In the genomic region with DNA sequence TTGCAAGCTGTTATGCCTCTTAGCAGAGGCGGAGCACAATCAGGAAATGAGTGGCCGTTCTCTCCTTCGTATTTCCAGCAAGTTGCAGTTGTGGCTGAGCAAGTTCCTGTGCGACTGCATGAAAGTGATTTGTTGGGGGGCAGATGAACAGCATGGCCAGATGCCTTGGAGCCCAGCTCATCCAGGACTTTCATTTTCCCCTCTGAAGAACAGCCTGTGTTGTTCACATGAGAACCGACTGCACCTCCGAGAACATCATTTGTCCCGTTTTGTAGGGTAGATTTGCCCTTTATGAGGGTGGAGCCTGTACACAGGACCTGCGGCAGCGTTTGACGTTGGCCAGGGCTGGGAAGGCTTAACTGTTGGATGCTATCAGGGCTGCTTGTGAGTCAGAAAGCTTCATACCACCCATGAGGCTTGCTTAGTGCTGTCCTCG, we compare ENCODE assay signal across 8 cellular contexts. TPM values are rescaled to one million over a fixed set of nuclear protein-coding genes. Genes with fewer than 3 reads are reported as not detected.
DNase-seq lines count a peak whose midpoint lies in the region; ATAC-seq, FAIRE-seq and TF ChIP-seq lines count a peak whose summit lies in the region.

No MANE protein-coding gene starts in this region.

- ATAC-seq in HG03025 (IDR thresholded peaks at IDR 0.05; ENCODE audit: low FRiP score, unreplicated experiment) = no peak

- POLR2A ChIA-PET in activated CD4-positive, alpha-beta T cell treated with anti-CD3 and anti-CD28 coated beads, Interleukin-2, amount 10 ng/mL, durations not matched to agents 7 days and 5 days (lab: Charles Lee) = no interaction called here

- peak overlapping the region; percentile 95 for H3K27ac Mint-ChIP-seq in activated CD4-positive, alpha-beta T cell treated with anti-CD3 and anti-CD28 coated beads, Interleukin-2, amount 10 ng/mL, durations not matched to agents 7 days and 5 days
- no peak overlapping the region for H3K27ac Mint-ChIP-seq in neural crest cell (ENCODE audit: unreplicated experiment)

- H3K9me3 Mint-ChIP-seq in activated CD4-positive, alpha-beta T cell treated with anti-CD3 and anti-CD28 coated beads, Interleukin-2, amount 10 ng/mL, durations not matched to agents 7 days and 5 days = no peaks in the 10 kb centered on the region
- H3K9me3 Mint-ChIP-seq in neural crest cell = no peaks in the 10 kb centered on the region

- peak overlapping the region; percentile 86 for H3K4me3 Mint-ChIP-seq in activated CD4-positive, alpha-beta T cell treated with anti-CD3 and anti-CD28 coated beads, Interleukin-2, amount 10 ng/mL, durations not matched to agents 7 days and 5 days
- peak overlapping the region; percentile 7 for H3K4me3 Mint-ChIP-seq in neural crest cell

- H3K36me3 Mint-ChIP-seq in activated CD4-positive, alpha-beta T cell treated with anti-CD3 and anti-CD28 coated beads, Interleukin-2, amount 10 ng/mL, durations not matched to agents 7 days and 5 days (ENCODE audit: low read depth) = peaks cover 15% of the 10 kb centered on the region
- H3K36me3 Mint-ChIP-seq in neural crest cell (ENCODE audit: low read depth) = no peaks in the 10 kb centered on the region

- TF ChIP-seq CTCF in neural crest cell (conservative IDR thresholded peaks at IDR 0.05) = no peak
- TF ChIP-seq CTCF in GM20000 (IDR thresholded peaks at IDR 0.05; ENCODE audit: extremely low read depth, missing control alignments) = no peak

- H3K4me1 Mint-ChIP-seq in activated CD4-positive, alpha-beta T cell treated with anti-CD3 and anti-CD28 coated beads, Interleukin-2, amount 10 ng/mL, durations not matched to agents 7 days and 5 days = peaks cover 54% of the 10 kb centered on the region
- peaks cover 63% of the 10 kb centered on the region for H3K4me1 Mint-ChIP-seq in neural crest cell

- TF ChIP-seq POLR2A in H54 (IDR thresholded peaks at IDR 0.05; ENCODE audit: low read depth, low read length) = no peak

- CTCF ChIA-PET in activated CD4-positive, alpha-beta T cell treated with anti-CD3 and anti-CD28 coated beads, Interleukin-2, amount 10 ng/mL, durations not matched to agents 7 days and 5 days (lab: Charles Lee) = interaction anchor here (0.5 to 1.7 kb wide), 4 partner anchors 9 to 53 kb away, joined by 3 to 4 read pairs (median 4); no protein-coding TSS in a partner anchor

- DNase-seq in H54 (ENCODE audit: insufficient read length, low spot score) = no peak
- peak; percentile 51 for DNase-seq in activated CD4-positive, alpha-beta T cell treated with anti-CD3 and anti-CD28 coated beads, Interleukin-2, amount 10 ng/mL, durations not matched to agents 7 days and 5 days
- peak; percentile 15 to 77 for DNase-seq in dermis microvascular lymphatic vessel endothelial cell (ENCODE audit: low read depth in 2 of 2)
- DNase-seq in neural crest cell (ENCODE audit: low read depth, low spot score) = no peak
- DNase-seq in NCI-H446 treated with DMSO at 0.1 percent for 48 hours (lab: John Stamatoyannopoulos, UW) = no peak
- DNase-seq in GM19239 (ENCODE audit: insufficient read length, low spot score) = no peak
- no peak for DNase-seq in GM20000 (ENCODE audit: low spot score)

- H3K27me3 Mint-ChIP-seq in activated CD4-positive, alpha-beta T cell treated with anti-CD3 and anti-CD28 coated beads, Interleukin-2, amount 10 ng/mL, durations not matched to agents 7 days and 5 days = no peaks in the 10 kb centered on the region
- no peaks in the 10 kb centered on the region for H3K27me3 Mint-ChIP-seq in neural crest cell (ENCODE audit: low read depth)

- FAIRE-seq in H54 (lab: Jason Lieb, UNC) (peak; percentile 6), GM19239 (lab: Jason Lieb, UNC) (no peak)

RNA-seq across cellular contexts. Expression of a gene that starts 4.4 kb away (rescaled TPM):
- 10 to 100 TPM; 27.1 to 27.6 TPM for total RNA-seq in activated CD4-positive, alpha-beta T cell treated with anti-CD3 and anti-CD28 coated beads, Interleukin-2, amount 10 ng/mL, durations not matched to agents 7 days and 5 days
- 4.9 and 8.3 TPM in 2 replicates for total RNA-seq in dermis microvascular lymphatic vessel endothelial cell
- 22.3 and 23.3 TPM in 2 replicates for total RNA-seq in neural crest cell

RNA-seq across cellular contexts. Expression of a gene that starts 58.8 kb away (rescaled TPM):
- 100 to 1,000 TPM; 166 to 174 TPM for total RNA-seq in activated CD4-positive, alpha-beta T cell treated with anti-CD3 and anti-CD28 coated beads, Interleukin-2, amount 10 ng/mL, durations not matched to agents 7 days and 5 days
- total RNA-seq in dermis microvascular lymphatic vessel endothelial cell = 14.0 and 20.0 TPM in 2 replicates
- total RNA-seq in neural crest cell = 176 and 188 TPM in 2 replicates

Comparison
In these comparisons a context has a peak if more than half of its experiments do, and no peak if none do; other contexts are left out.
1. DNase-seq: peak in activated CD4-positive, alpha-beta T cell treated with anti-CD3 and anti-CD28 coated beads, Interleukin-2, amount 10 ng/mL, durations not matched to agents 7 days and 5 days (single experiment) and dermis microvascular lymphatic vessel endothelial cell (2 of 2); none in H54 (single experiment), neural crest cell (single experiment), NCI-H446 treated with DMSO at 0.1 percent for 48 hours (single experiment), GM19239 (single experiment) and GM20000 (single experiment).